In the genomic region with DNA sequence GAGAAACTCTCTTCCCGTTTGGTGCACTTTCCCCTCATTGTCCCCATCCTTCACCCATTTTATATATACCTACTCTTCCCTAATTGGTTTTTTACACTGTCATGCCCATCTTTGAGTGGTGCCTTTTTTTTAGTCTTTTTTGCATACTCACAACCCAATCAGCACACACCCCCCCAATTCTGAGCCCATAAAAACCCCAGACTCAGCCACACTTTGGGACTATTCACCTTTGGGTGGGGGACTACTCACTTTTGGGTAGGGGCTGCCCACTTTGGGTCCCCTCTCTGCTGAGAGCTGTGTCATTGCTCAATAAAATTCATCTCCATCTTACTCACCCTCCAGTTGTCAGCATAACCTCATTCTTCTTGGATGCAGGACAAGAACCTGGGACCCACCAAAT, we compare ENCODE assay signal across 1 cellular context.
TF ChIP-seq lines count a peak whose summit lies in the region.

No MANE protein-coding gene starts in this region.

TF ChIP-seq in K562, 482 proteins besides CTCF, POLR2A, EP300 and RAD21 (continued from another document):
- TF ChIP-seq, protein P1, sequence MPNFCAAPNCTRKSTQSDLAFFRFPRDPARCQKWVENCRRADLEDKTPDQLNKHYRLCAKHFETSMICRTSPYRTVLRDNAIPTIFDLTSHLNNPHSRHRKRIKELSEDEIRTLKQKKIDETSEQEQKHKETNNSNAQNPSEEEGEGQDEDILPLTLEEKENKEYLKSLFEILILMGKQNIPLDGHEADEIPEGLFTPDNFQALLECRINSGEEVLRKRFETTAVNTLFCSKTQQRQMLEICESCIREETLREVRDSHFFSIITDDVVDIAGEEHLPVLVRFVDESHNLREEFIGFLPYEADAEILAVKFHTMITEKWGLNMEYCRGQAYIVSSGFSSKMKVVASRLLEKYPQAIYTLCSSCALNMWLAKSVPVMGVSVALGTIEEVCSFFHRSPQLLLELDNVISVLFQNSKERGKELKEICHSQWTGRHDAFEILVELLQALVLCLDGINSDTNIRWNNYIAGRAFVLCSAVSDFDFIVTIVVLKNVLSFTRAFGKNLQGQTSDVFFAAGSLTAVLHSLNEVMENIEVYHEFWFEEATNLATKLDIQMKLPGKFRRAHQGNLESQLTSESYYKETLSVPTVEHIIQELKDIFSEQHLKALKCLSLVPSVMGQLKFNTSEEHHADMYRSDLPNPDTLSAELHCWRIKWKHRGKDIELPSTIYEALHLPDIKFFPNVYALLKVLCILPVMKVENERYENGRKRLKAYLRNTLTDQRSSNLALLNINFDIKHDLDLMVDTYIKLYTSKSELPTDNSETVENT (CRISPR knock-in tag; IDR thresholded peaks at IDR 0.05) = no peak
- TF ChIP-seq KLF10 (CRISPR knock-in tag; IDR thresholded peaks at IDR 0.05) (no peak), CBX5 (IDR thresholded peaks at IDR 0.05; ENCODE audit: borderline replicate concordance, low read depth) (peak; percentile 69; the same call in 1 of the 2 replicates), CBX3 (IDR thresholded peaks at IDR 0.05; ENCODE audit: borderline replicate concordance in 1 of 2, low read length in 2 of 2) (peak in 1 of 2 experiments; percentile 56; a peak in 1 of 3 replicates), DMBX1 (CRISPR knock-in tag; IDR thresholded peaks at IDR 0.05; ENCODE audit: borderline replicate concordance) (no peak), TRIM28 (IDR thresholded peaks at IDR 0.05) (peak; percentile 76; the same call in 1 of the 2 replicates), CBX1 (IDR thresholded peaks at IDR 0.05; ENCODE audit: low read depth) (peak; percentile 42; the same call in 1 of the 2 replicates)
- TF ChIP-seq, protein P2, sequence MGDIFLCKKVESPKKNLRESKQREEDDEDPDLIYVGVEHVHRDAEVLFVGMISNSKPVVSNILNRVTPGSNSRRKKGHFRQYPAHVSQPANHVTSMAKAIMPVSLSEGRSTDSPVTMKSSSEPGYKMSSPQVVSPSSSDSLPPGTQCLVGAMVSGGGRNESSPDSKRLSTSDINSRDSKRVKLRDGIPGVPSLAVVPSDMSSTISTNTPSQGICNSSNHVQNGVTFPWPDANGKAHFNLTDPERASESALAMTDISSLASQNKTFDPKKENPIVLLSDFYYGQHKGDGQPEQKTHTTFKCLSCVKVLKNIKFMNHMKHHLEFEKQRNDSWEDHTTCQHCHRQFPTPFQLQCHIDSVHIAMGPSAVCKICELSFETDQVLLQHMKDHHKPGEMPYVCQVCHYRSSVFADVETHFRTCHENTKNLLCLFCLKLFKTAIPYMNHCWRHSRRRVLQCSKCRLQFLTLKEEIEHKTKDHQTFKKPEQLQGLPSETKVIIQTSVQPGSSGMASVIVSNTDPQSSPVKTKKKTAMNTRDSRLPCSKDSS (IDR thresholded peaks at IDR 0.05; ENCODE audit: low read depth, partially characterized antibody) = peak; percentile 58
- TF ChIP-seq, protein P3, sequence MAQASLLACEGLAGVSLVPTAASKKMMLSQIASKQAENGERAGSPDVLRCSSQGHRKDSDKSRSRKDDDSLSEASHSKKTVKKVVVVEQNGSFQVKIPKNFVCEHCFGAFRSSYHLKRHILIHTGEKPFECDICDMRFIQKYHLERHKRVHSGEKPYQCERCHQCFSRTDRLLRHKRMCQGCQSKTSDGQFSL (CRISPR knock-in tag; IDR thresholded peaks at IDR 0.05) = peak; percentile 72
- TF ChIP-seq, protein P3 (tag; IDR thresholded peaks at IDR 0.05) = no peak
- TF ChIP-seq, protein P4, sequence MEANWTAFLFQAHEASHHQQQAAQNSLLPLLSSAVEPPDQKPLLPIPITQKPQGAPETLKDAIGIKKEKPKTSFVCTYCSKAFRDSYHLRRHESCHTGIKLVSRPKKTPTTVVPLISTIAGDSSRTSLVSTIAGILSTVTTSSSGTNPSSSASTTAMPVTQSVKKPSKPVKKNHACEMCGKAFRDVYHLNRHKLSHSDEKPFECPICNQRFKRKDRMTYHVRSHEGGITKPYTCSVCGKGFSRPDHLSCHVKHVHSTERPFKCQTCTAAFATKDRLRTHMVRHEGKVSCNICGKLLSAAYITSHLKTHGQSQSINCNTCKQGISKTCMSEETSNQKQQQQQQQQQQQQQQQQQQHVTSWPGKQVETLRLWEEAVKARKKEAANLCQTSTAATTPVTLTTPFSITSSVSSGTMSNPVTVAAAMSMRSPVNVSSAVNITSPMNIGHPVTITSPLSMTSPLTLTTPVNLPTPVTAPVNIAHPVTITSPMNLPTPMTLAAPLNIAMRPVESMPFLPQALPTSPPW (CRISPR knock-in tag; IDR thresholded peaks at IDR 0.05) = 0 out of 2 replicates have a peak, but pooled peaks have one; percentile 27
